Comparison of ENCODE assay signal across 1 cellular context in genomic region chr9:92059045-92059444, GRCh38.
TF ChIP-seq lines count a peak whose summit lies in the region.

No MANE protein-coding gene starts in this region.

TF ChIP-seq in neural cell, 6 proteins besides CTCF, POLR2A, EP300 and RAD21 (continued from another document):
- TF ChIP-seq REST (IDR thresholded peaks at IDR 0.05; ENCODE audit: borderline replicate concordance) = no peak
- TF ChIP-seq TAF1 (IDR thresholded peaks at IDR 0.05; ENCODE audit: low read depth) = no peak
- TF ChIP-seq EZH2 (IDR thresholded peaks at IDR 0.05; ENCODE audit: borderline replicate concordance, insufficient read depth, low read length, poor library complexity, severe bottlenecking) = no peak
- TF ChIP-seq SMC3 (conservative IDR thresholded peaks at IDR 0.05; ENCODE audit: poor library complexity) = no peak
